Comparison of ENCODE assay signal across 16 cellular contexts in the genomic region with DNA sequence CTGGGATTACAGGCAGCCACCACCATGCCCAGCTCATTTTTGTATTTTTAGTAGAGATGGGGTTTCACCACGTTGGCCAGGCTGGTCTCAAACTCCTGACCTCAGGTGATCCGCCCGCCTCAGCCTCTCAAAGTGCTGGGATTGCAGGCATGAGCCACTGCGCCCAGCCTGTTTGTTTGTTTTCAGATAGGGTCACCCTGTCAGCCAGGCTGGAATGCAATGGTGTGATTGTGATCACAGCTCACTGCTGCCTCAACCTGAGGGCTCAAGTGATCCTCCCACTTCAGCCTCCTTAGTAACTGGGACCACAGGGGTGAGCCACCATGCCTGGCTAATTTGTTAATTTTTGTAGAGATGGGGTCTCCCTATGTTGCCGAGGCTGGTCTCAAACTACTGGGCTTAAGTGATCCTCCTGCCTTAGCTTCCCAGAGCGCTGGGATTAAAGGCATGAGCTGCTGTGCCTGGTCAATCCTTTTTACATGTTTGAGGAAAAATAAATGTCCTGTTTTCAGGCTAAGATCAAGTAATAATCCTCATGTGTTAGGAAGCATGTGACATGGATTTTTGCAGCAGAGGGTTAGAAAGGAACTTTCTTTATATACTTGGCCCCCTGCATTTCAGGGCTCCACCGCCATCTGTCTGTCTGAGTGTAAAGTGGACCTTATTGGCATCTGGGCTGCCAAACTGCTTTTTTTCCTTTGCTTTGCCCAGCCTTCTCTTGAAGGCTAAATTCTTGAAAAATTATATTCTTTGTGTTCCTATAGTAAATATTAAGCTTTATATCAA. TPM values are rescaled to one million over a fixed set of nuclear protein-coding genes. Genes with fewer than 3 reads are reported as not detected.
DNase-seq lines count a peak whose midpoint lies in the region; ATAC-seq and TF ChIP-seq lines count a peak whose summit lies in the region.
"Had no signal": no experiment of that assay in that cellular context is flagged by ENCODE, and none has a peak within 500 bp of the region (broad histone marks: within the 10 kb centered on the region; RNA-seq: fewer than 3 reads in every experiment).

No MANE protein-coding gene starts in this region.

- H4K20me1 ChIP-seq in GM23338 (replicated peaks; ENCODE audit: insufficient read depth) = peaks cover 57% of the 10 kb centered on the region

- TF ChIP-seq CTCF in GM23338 (conservative IDR thresholded peaks at IDR 0.05; ENCODE audit: low read depth in 2 of 2) = 0 out of 4 replicates have a peak, but pooled peaks of 1 of the 2 experiments have one; percentile 2
- peak in 1 of 7 experiments; percentile 2 for TF ChIP-seq CTCF in body of pancreas (IDR thresholded peaks at IDR 0.05)
- no peak for TF ChIP-seq CTCF in nephron progenitor cell (IDR thresholded peaks at IDR 0.05)

- no peak overlapping the region for H3K4me2 ChIP-seq in GM23338

- no peak overlapping the region for H3K27ac Mint-ChIP-seq in GM23338
- H3K27ac Mint-ChIP-seq in nephron progenitor cell = peak overlapping the region; percentile 72
- H3K27ac Mint-ChIP-seq: activated CD8-positive, alpha-beta T cell treated with anti-CD3 and anti-CD28 coated beads, Interleukin-2, amount 10 ng/mL, durations not matched to agents 7 days and 5 days had no signal

- H3K4me3 ChIP-seq in GM23338 (no peak overlapping the region), body of pancreas (no peak overlapping the region), SJCRH30 (no peak overlapping the region)

- H3K9me3 ChIP-seq in body of pancreas = no peaks in the 10 kb centered on the region
- no peaks in the 10 kb centered on the region for H3K9me3 ChIP-seq in SJCRH30 (replicated peaks)

- peaks cover 21% of the 10 kb centered on the region for H3K4me1 Mint-ChIP-seq in GM23338
- peaks cover 24% of the 10 kb centered on the region for H3K4me1 Mint-ChIP-seq in nephron progenitor cell

- 56 to 61% methylated on average over 6 to 7 of the region's 7 CpGs for WGBS in body of pancreas, 2 donors

- peaks cover 59% of the 10 kb centered on the region for H3K36me3 ChIP-seq in GM23338 (ENCODE audit: insufficient read depth)
- peaks cover 0 to 2% of the 10 kb centered on the region in 2 donors for H3K36me3 ChIP-seq in body of pancreas (replicated peaks in 1 of 2; ENCODE audit: insufficient read depth in 1 of 2, low read depth in 2 of 2)
- H3K36me3 ChIP-seq in SJCRH30 = peaks cover 19% of the 10 kb centered on the region

- no peak overlapping the region for H2AFZ ChIP-seq in GM23338

- H3K9me2 ChIP-seq in GM23338 (ENCODE audit: insufficient read depth) = no peaks in the 10 kb centered on the region

- H3K4me3 Mint-ChIP-seq in GM23338 (no peak overlapping the region), nephron progenitor cell (no peak overlapping the region)
- H3K4me3 Mint-ChIP-seq: activated CD8-positive, alpha-beta T cell treated with anti-CD3 and anti-CD28 coated beads, Interleukin-2, amount 10 ng/mL, durations not matched to agents 7 days and 5 days had no signal

- peaks cover 16% of the 10 kb centered on the region for H3K27me3 Mint-ChIP-seq in GM23338 (ENCODE audit: insufficient read depth, low read depth, poor library complexity)
- H3K27me3 Mint-ChIP-seq in nephron progenitor cell (ENCODE audit: low read depth, poor library complexity) = no peaks in the 10 kb centered on the region

- H3K27me3 ChIP-seq in GM23338 (ENCODE audit: insufficient read depth) (no peaks in the 10 kb centered on the region), body of pancreas (no peaks in the 10 kb centered on the region), SJCRH30 (no peaks in the 10 kb centered on the region)

- peaks cover 89% of the 10 kb centered on the region for H3K36me3 Mint-ChIP-seq in GM23338 (ENCODE audit: low read depth)
- H3K36me3 Mint-ChIP-seq in nephron progenitor cell (ENCODE audit: low read depth) = peaks cover 42% of the 10 kb centered on the region

- H3K4me1 ChIP-seq in GM23338 (ENCODE audit: insufficient read depth) (peaks cover 13% of the 10 kb centered on the region), body of pancreas (peaks cover 53% of the 10 kb centered on the region), SJCRH30 (peaks cover 8% of the 10 kb centered on the region)

- ATAC-seq in GM23338 = no peak
- no peak for ATAC-seq in body of pancreas
- ATAC-seq in HG03457 (IDR thresholded peaks at IDR 0.05; ENCODE audit: unreplicated experiment) = no peak
- ATAC-seq: activated CD8-positive, alpha-beta T cell treated with anti-CD3 and anti-CD28 coated beads, Interleukin-2, amount 10 ng/mL, durations not matched to agents 7 days and 5 days; right cardiac atrium had no signal

- H3F3A ChIP-seq in GM23338 (replicated peaks; ENCODE audit: low read depth) = peaks cover 63% of the 10 kb centered on the region

- H3K9me3 Mint-ChIP-seq in GM23338 (no peaks in the 10 kb centered on the region; the same call in 2 of the 3 replicates), nephron progenitor cell (no peaks in the 10 kb centered on the region)

- no peak for DNase-seq in GM23338 (ENCODE audit: low spot score)
- DNase-seq in body of pancreas = peak in 1 of 4 donors; percentile 33
- DNase-seq in nephron progenitor cell = no peak
- no peak for DNase-seq in SJCRH30
- no peak for DNase-seq in CD1c-positive myeloid dendritic cell (ENCODE audit: extremely low spot score)
- DNase-seq: activated CD8-positive, alpha-beta T cell treated with anti-CD3 and anti-CD28 coated beads, Interleukin-2, amount 10 ng/mL, durations not matched to agents 7 days and 5 days; AML-193; DMS153; IMR-90; NCI-H526 treated with DMSO at 0.1 percent for 48 hours; right cardiac atrium had no signal

- intact Hi-C loops in body of pancreas (cut with DNase I) = no loop called here

- H3K79me2 ChIP-seq in GM23338 (replicated peaks; ENCODE audit: insufficient read depth) = peaks cover 100% of the 10 kb centered on the region

- TF ChIP-seq POLR2A in body of pancreas (IDR thresholded peaks at IDR 0.05) = no peak

- H3K27ac ChIP-seq in GM23338 (ENCODE audit: low read depth) (peak overlapping the region; percentile 69), body of pancreas (peak overlapping the region in 3 of 4 donors; percentile 33 to 98 (median 67)), SJCRH30 (no peak overlapping the region)

TF ChIP-seq in GM23338, 12 proteins besides CTCF, POLR2A, EP300 and RAD21 (continues in another document):
- no peak for TF ChIP-seq JUNB (IDR thresholded peaks at IDR 0.05; ENCODE audit: unreplicated experiment)
- TF ChIP-seq, protein P1, sequence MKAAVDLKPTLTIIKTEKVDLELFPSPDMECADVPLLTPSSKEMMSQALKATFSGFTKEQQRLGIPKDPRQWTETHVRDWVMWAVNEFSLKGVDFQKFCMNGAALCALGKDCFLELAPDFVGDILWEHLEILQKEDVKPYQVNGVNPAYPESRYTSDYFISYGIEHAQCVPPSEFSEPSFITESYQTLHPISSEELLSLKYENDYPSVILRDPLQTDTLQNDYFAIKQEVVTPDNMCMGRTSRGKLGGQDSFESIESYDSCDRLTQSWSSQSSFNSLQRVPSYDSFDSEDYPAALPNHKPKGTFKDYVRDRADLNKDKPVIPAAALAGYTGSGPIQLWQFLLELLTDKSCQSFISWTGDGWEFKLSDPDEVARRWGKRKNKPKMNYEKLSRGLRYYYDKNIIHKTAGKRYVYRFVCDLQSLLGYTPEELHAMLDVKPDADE (IDR thresholded peaks at IDR 0.05) = no peak

RNA-seq across cellular contexts. Expression of a gene that starts 4.8 kb away (rescaled TPM):
- 375 and 425 TPM in 2 replicates for total RNA-seq in GM23338 (2014; rRNA removed; shearing (Covaris generic))
- polyA plus RNA-seq in GM23338 (2016; fragmentation: Nextera tagmentation; extraction: Ambion mirVana) = 240 and 241 TPM in 2 replicates
- total RNA-seq in body of pancreas = 100 to 1,000 TPM in 1 of 2 donors, 10 to 100 TPM in 1; 75.5 to 108 TPM
- total RNA-seq in SJCRH30 (2014; rRNA removed; shearing (Covaris generic)) = 106 and 109 TPM in 2 replicates

RNA-seq across cellular contexts. Expression of a gene that starts 36.5 kb away (rescaled TPM):
- 109 and 136 TPM in 2 replicates for total RNA-seq in GM23338 (2014; rRNA removed; shearing (Covaris generic))
- polyA plus RNA-seq in GM23338 (2016; fragmentation: Nextera tagmentation; extraction: Ambion mirVana) = 94.4 and 95.8 TPM in 2 replicates
- 10 to 100 TPM; 15.8 to 40.0 TPM for total RNA-seq in body of pancreas
- total RNA-seq in SJCRH30 (2014; rRNA removed; shearing (Covaris generic)) = 46.7 and 50.4 TPM in 2 replicates

RNA-seq across cellular contexts. Expression of a gene that starts 43.2 kb away (rescaled TPM):
- total RNA-seq in GM23338 (2014; rRNA removed; shearing (Covaris generic)) = not detected in 2 replicates
- polyA plus RNA-seq in GM23338 (2016; fragmentation: Nextera tagmentation; extraction: Ambion mirVana) = 1.3 and 1.9 TPM in 2 replicates
- total RNA-seq in body of pancreas = not detected
- not detected in 2 replicates for total RNA-seq in SJCRH30 (2014; rRNA removed; shearing (Covaris generic))
- total RNA-seq: activated CD8-positive, alpha-beta T cell treated with anti-CD3 and anti-CD28 coated beads, Interleukin-2, amount 10 ng/mL, durations not matched to agents 7 days and 5 days; cerebellum; IMR-90; right cardiac atrium; subcutaneous adipose tissue had no signal
- polyA plus RNA-seq: adipose tissue, IMR-90, neural cell, right cardiac atrium had no signal

RNA-seq across cellular contexts. Expression of a gene that starts 44.0 kb away (rescaled TPM):
- total RNA-seq in GM23338 (2014; rRNA removed; shearing (Covaris generic)) = 15.0 and 22.2 TPM in 2 replicates
- polyA plus RNA-seq in GM23338 (2016; fragmentation: Nextera tagmentation; extraction: Ambion mirVana) = 7.4 and 7.7 TPM in 2 replicates
- 10 to 100 TPM; 20.1 to 23.6 TPM for total RNA-seq in body of pancreas
- 22.7 and 27.5 TPM in 2 replicates for total RNA-seq in SJCRH30 (2014; rRNA removed; shearing (Covaris generic))

RNA-seq across cellular contexts. Expression of a gene that starts 45.3 kb away (rescaled TPM):
- total RNA-seq in GM23338 (2014; rRNA removed; shearing (Covaris generic)) = 0.14 TPM in 1 of 2 replicates, not detected in the other
- polyA plus RNA-seq in GM23338 (2016; fragmentation: Nextera tagmentation; extraction: Ambion mirVana) = 0.30 and 0.44 TPM in 2 replicates
- not detected for total RNA-seq in body of pancreas
- not detected in 2 replicates for total RNA-seq in SJCRH30 (2014; rRNA removed; shearing (Covaris generic))
- total RNA-seq: activated CD8-positive, alpha-beta T cell treated with anti-CD3 and anti-CD28 coated beads, Interleukin-2, amount 10 ng/mL, durations not matched to agents 7 days and 5 days; cerebellum; IMR-90; subcutaneous adipose tissue had no signal
- polyA plus RNA-seq: IMR-90, neural cell had no signal
